Comparison of ENCODE assay signal across 10 cellular contexts in genomic region chr10:3787001-3787400, GRCh38. TPM values are rescaled to one million over a fixed set of nuclear protein-coding genes. Genes with fewer than 3 reads are reported as not detected.
DNase-seq lines count a peak whose midpoint lies in the region; ATAC-seq and TF ChIP-seq lines count a peak whose summit lies in the region.
"Had no signal": no experiment of that assay in that cellular context is flagged by ENCODE, and none has a peak within 500 bp of the region (broad histone marks: within the 10 kb centered on the region; RNA-seq: fewer than 3 reads in every experiment).

No MANE protein-coding gene starts in this region.

- H3K27ac Mint-ChIP-seq in CD4-positive, alpha-beta T cell, result peak overlapping the region; percentile 97
- H3K27ac Mint-ChIP-seq in endodermal cell (peak overlapping the region; percentile 98), neural progenitor cell (no peak overlapping the region)

- TF ChIP-seq CTCF in CD4-positive, alpha-beta T cell (IDR thresholded peaks at IDR 0.05), result no peak
- no peak for TF ChIP-seq CTCF in PC-3 (conservative IDR thresholded peaks at IDR 0.05; ENCODE audit: low read depth, low read length)
- no peak for TF ChIP-seq CTCF in endodermal cell (conservative IDR thresholded peaks at IDR 0.05)
- no peak for TF ChIP-seq CTCF in neural progenitor cell (IDR thresholded peaks at IDR 0.05)

- intact Hi-C loops in CD4-positive, alpha-beta T cell (cut with DNase I, micrococcal nuclease), result loop anchor here in 1 of 2 experiments (1.0 to 10.0 kb wide), 3 partner anchors 15 to 335 kb away; no protein-coding TSS in a partner anchor
- intact Hi-C loops in PC-3 (cut with micrococcal nuclease), result loop anchor here (5.0 to 10.0 kb wide), 4 partner anchors 110 to 888 kb away; no protein-coding TSS in a partner anchor

- peak overlapping the region; percentile 99 for H3K9ac ChIP-seq in PC-3 (ENCODE audit: low read length)
- H3K9ac ChIP-seq in endodermal cell (ENCODE audit: extremely low read depth, low read length, poor library complexity, severe bottlenecking), result no peak overlapping the region
- no peak overlapping the region for H3K9ac ChIP-seq in neural progenitor cell

- peaks cover 6% of the 10 kb centered on the region for H3K9me3 Mint-ChIP-seq in CD4-positive, alpha-beta T cell
- peaks cover 4% of the 10 kb centered on the region for H3K9me3 Mint-ChIP-seq in endodermal cell
- H3K9me3 Mint-ChIP-seq in neural progenitor cell, result peaks cover 14% of the 10 kb centered on the region

- peak overlapping the region; percentile 95 for H3K4me2 ChIP-seq in PC-3 (ENCODE audit: low read length)
- peak overlapping the region; percentile 92 for H3K4me2 ChIP-seq in neural progenitor cell

- H3K4me1 ChIP-seq in PC-3 (ENCODE audit: insufficient read depth, low read length), result peaks cover 12% of the 10 kb centered on the region
- no peaks in the 10 kb centered on the region for H3K4me1 ChIP-seq in endodermal cell (ENCODE audit: control insufficient read depth, insufficient read depth, low read length)
- peaks cover 18% of the 10 kb centered on the region for H3K4me1 ChIP-seq in neural progenitor cell

- no peaks in the 10 kb centered on the region for H3K27me3 Mint-ChIP-seq in CD4-positive, alpha-beta T cell
- H3K27me3 Mint-ChIP-seq in endodermal cell (ENCODE audit: insufficient read depth) (no peaks in the 10 kb centered on the region), neural progenitor cell (ENCODE audit: insufficient read depth, low read depth) (peaks cover 18% of the 10 kb centered on the region)

- H3K79me2 ChIP-seq in PC-3 (ENCODE audit: low read length), result peaks cover 37% of the 10 kb centered on the region
- H3K79me2 ChIP-seq in neural progenitor cell (ENCODE audit: low read depth), result peaks cover 28% of the 10 kb centered on the region

- H2AFZ ChIP-seq in PC-3 (ENCODE audit: low read length) (no peak overlapping the region), neural progenitor cell (replicated peaks) (no peak overlapping the region)

- no peaks in the 10 kb centered on the region for H3K9me2 ChIP-seq in PC-3 (replicated peaks; ENCODE audit: low read length)

- POLR2A ChIA-PET in CD4-positive, alpha-beta T cell (lab: Charles Lee), result no interaction called here
- POLR2A ChIA-PET in PC-3 (lab: Charles Lee; ENCODE audit: unreplicated experiment), result no interaction called here

- H3K4me3 Mint-ChIP-seq in CD4-positive, alpha-beta T cell, result peak overlapping the region; percentile 94
- peak overlapping the region; percentile 92 for H3K4me3 Mint-ChIP-seq in endodermal cell
- peak overlapping the region; percentile 85 for H3K4me3 Mint-ChIP-seq in neural progenitor cell

- no TSS peak for BruUV-seq in PC-3 (replicated peaks; lab: Mats Ljungman, UMichigan)

- 81 to 100% methylated on average over 1 to 3 of the region's 3 CpGs for WGBS in endodermal cell (ENCODE audit: insufficient coverage in 1 of 2, insufficient read length in 1 of 2), 2 experiments

- no peak for DNase-seq in CD4-positive, alpha-beta T cell
- peak; percentile 46 for DNase-seq in PC-3
- DNase-seq in endodermal cell, result peak; percentile 43
- DNase-seq in neural progenitor cell (ENCODE audit: low spot score), result no peak
- no peak for DNase-seq in stimulated activated CD8-positive, alpha-beta memory T cell treated with anti-CD3 and anti-CD28 coated beads, Interleukin-4, amount 100 ng/mL, for 48 hours
- no peak for DNase-seq in RPMI8226
- no peak for DNase-seq in amniotic stem cell (lab: John Stamatoyannopoulos, UW)
- DNase-seq: cortex of kidney, DMS79 treated with DMSO at 0.1 percent for 48 hours had no signal

- H3K4me3 ChIP-seq in PC-3 (ENCODE audit: low read length) (no peak overlapping the region; the same call in 1 of the 2 replicates), endodermal cell (ENCODE audit: low read length) (no peak overlapping the region), neural progenitor cell (no peak overlapping the region)

- ATAC-seq in CD4-positive, alpha-beta T cell (ENCODE audit: poor library complexity), result no peak
- no peak for ATAC-seq in PC-3
- no peak for ATAC-seq in GM18511 (IDR thresholded peaks at IDR 0.05; ENCODE audit: unreplicated experiment)

- no peaks in the 10 kb centered on the region for H3K9me3 ChIP-seq in CD4-positive, alpha-beta T cell (ENCODE audit: control insufficient read depth, low read length)
- H3K9me3 ChIP-seq in PC-3 (ENCODE audit: low read length) (no peaks in the 10 kb centered on the region), endodermal cell (ENCODE audit: control insufficient read depth, low read length) (no peaks in the 10 kb centered on the region), neural progenitor cell (ENCODE audit: low read depth) (no peaks in the 10 kb centered on the region)

- no peaks in the 10 kb centered on the region for H3F3A ChIP-seq in PC-3 (ENCODE audit: low read length, unreplicated experiment)
- H3F3A ChIP-seq in neural progenitor cell (ENCODE audit: low read depth), result peaks cover 17% of the 10 kb centered on the region

- H3K27ac ChIP-seq in CD4-positive, alpha-beta T cell (ENCODE audit: low read depth, low read length), result no peak overlapping the region
- peak overlapping the region; percentile 93 for H3K27ac ChIP-seq in PC-3 (ENCODE audit: low read length)
- H3K27ac ChIP-seq in endodermal cell (ENCODE audit: low read depth, low read length), result no peak overlapping the region
- no peak overlapping the region for H3K27ac ChIP-seq in neural progenitor cell

- H4K20me1 ChIP-seq in PC-3 (ENCODE audit: low read length) (peaks cover 21% of the 10 kb centered on the region), neural progenitor cell (ENCODE audit: low read depth) (peaks cover 21% of the 10 kb centered on the region)

- H3K36me3 Mint-ChIP-seq in CD4-positive, alpha-beta T cell (ENCODE audit: low read depth), result peaks cover 41% of the 10 kb centered on the region
- H3K36me3 Mint-ChIP-seq in endodermal cell (ENCODE audit: low read depth) (peaks cover 15% of the 10 kb centered on the region), neural progenitor cell (peaks cover 6% of the 10 kb centered on the region)

- CTCF ChIA-PET in CD4-positive, alpha-beta T cell (lab: Charles Lee), result no interaction called here
- CTCF ChIA-PET in PC-3 (lab: Charles Lee), result no interaction called here

- H3K27me3 ChIP-seq in CD4-positive, alpha-beta T cell (ENCODE audit: control insufficient read depth, insufficient read depth, low read length), result no peaks in the 10 kb centered on the region
- H3K27me3 ChIP-seq in PC-3 (ENCODE audit: low read length) (no peaks in the 10 kb centered on the region), endodermal cell (ENCODE audit: control insufficient read depth, insufficient read depth, low read length, poor library complexity, severe bottlenecking) (no peaks in the 10 kb centered on the region), neural progenitor cell (peaks cover 18% of the 10 kb centered on the region)

- H3K4me1 Mint-ChIP-seq in CD4-positive, alpha-beta T cell (ENCODE audit: low read depth), result peaks cover 30% of the 10 kb centered on the region
- H3K4me1 Mint-ChIP-seq in endodermal cell (peaks cover 40% of the 10 kb centered on the region), neural progenitor cell (peaks cover 26% of the 10 kb centered on the region)

- H3K36me3 ChIP-seq in PC-3 (ENCODE audit: low read depth, low read length), result peaks cover 23% of the 10 kb centered on the region
- peaks cover 18% of the 10 kb centered on the region for H3K36me3 ChIP-seq in endodermal cell (ENCODE audit: control insufficient read depth, insufficient read depth, low read length)
- no peaks in the 10 kb centered on the region for H3K36me3 ChIP-seq in neural progenitor cell

RNA-seq across cellular contexts. Expression of gene KLF6, which starts 2.0 kb away (rescaled TPM):
- 100 to 1,000 TPM; 851 to 874 TPM for total RNA-seq in CD4-positive, alpha-beta T cell
- total RNA-seq in PC-3 (2014; rRNA removed) (94.5 and 112 TPM in 2 replicates), endodermal cell (10 to 100 TPM; 59.0 to 71.2 TPM), neural progenitor cell (ENCODE audit: low replicate concordance) (8.7 and 11.9 TPM in 2 replicates)
- 36.4 TPM for polyA plus RNA-seq in endodermal cell (2013, experiment 1 of 2)
- polyA plus RNA-seq in endodermal cell (2013, experiment 2 of 2), result 43.6 TPM

Comparison
In these comparisons a context has a peak if more than half of its experiments do, and no peak if none do; other contexts are left out.
1. DNase-seq: peak in PC-3 (single experiment) and endodermal cell (single experiment); none in CD4-positive, alpha-beta T cell (0 of 10), neural progenitor cell (single experiment), stimulated activated CD8-positive, alpha-beta memory T cell treated with anti-CD3 and anti-CD28 coated beads, Interleukin-4, amount 100 ng/mL, for 48 hours (single experiment), RPMI8226 (single experiment) and amniotic stem cell (single experiment).
2. Peak in every context shown above with its lines, with median percentiles within 50 percentile points of each other: H3K4me3 Mint-ChIP-seq.